In the genomic region with DNA sequence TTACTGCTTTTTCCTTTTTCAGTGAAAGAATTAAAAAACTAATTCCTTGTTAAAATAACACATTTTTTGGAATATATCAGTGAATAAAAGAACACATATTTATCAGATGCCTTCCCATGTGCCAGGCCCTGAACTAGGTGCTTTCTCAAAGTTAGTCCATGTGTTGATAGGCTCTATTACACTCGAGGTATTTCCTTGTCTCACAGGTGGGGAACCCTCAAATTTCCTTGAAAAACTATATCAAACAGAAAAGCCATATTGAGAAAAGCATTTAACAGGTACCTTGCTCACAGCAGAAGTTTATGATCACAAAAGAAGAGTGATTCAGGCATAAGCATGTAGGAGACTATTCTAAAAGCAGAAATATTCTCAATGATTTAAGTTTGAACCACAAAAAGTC, we compare ENCODE assay signal across 17 cellular contexts.
"Had no signal": no experiment of that assay in that cellular context is flagged by ENCODE, and none has a peak within 500 bp of the region (broad histone marks: within the 10 kb centered on the region; RNA-seq: fewer than 3 reads in every experiment).

No MANE protein-coding gene starts in this region.

- H3K36me3 ChIP-seq: WERI-Rb-1 had no signal

- H3K27ac ChIP-seq: thoracic aorta, WERI-Rb-1 had no signal

- H3K4me3 ChIP-seq: thoracic aorta had no signal

- H3K4me3 Mint-ChIP-seq: activated naive CD4-positive, alpha-beta T cell treated with anti-CD3 and anti-CD28 coated beads, Interleukin-2, amount 10 ng/mL, durations not matched to agents 7 days and 5 days; effector memory CD8-positive, alpha-beta T cell; memory B cell; nephron progenitor cell; stimulated activated naive CD8-positive, alpha-beta T cell treated with anti-CD3 and anti-CD28 coated beads, Interleukin-15, amount 100 ng/mL, for 72 hours had no signal

- H3K9me3 Mint-ChIP-seq: activated naive CD4-positive, alpha-beta T cell treated with anti-CD3 and anti-CD28 coated beads, Interleukin-2, amount 10 ng/mL, durations not matched to agents 7 days and 5 days; activated T-helper 2 cell treated with anti-CD3 and anti-CD28 coated beads, Interferon-gamma antibody, Interleukin-2, Interleukin-4, amounts not matched to agents 10 μg/mL and 5 μg/mL and 100 μg/mL, durations not matched to agents 14 hours and 24 hours and 36 hours; effector memory CD8-positive, alpha-beta T cell; memory B cell; nephron progenitor cell; stimulated activated naive CD8-positive, alpha-beta T cell treated with anti-CD3 and anti-CD28 coated beads, Interleukin-15, amount 100 ng/mL, for 72 hours had no signal

- H3K27ac Mint-ChIP-seq: activated naive CD4-positive, alpha-beta T cell treated with anti-CD3 and anti-CD28 coated beads, Interleukin-2, amount 10 ng/mL, durations not matched to agents 7 days and 5 days; activated T-helper 2 cell treated with anti-CD3 and anti-CD28 coated beads, Interferon-gamma antibody, Interleukin-2, Interleukin-4, amounts not matched to agents 10 μg/mL and 5 μg/mL and 100 μg/mL, durations not matched to agents 14 hours and 24 hours and 36 hours; effector memory CD8-positive, alpha-beta T cell; memory B cell; nephron progenitor cell had no signal

- H3K4me1 Mint-ChIP-seq: activated naive CD4-positive, alpha-beta T cell treated with anti-CD3 and anti-CD28 coated beads, Interleukin-2, amount 10 ng/mL, durations not matched to agents 7 days and 5 days; memory B cell; stimulated activated naive CD8-positive, alpha-beta T cell treated with anti-CD3 and anti-CD28 coated beads, Interleukin-15, amount 100 ng/mL, for 72 hours had no signal

- H3K27me3 Mint-ChIP-seq: activated naive CD4-positive, alpha-beta T cell treated with anti-CD3 and anti-CD28 coated beads, Interleukin-2, amount 10 ng/mL, durations not matched to agents 7 days and 5 days; effector memory CD8-positive, alpha-beta T cell; memory B cell; stimulated activated naive CD8-positive, alpha-beta T cell treated with anti-CD3 and anti-CD28 coated beads, Interleukin-15, amount 100 ng/mL, for 72 hours had no signal

- ATAC-seq: effector memory CD8-positive, alpha-beta T cell; stimulated activated naive CD8-positive, alpha-beta T cell treated with anti-CD3 and anti-CD28 coated beads, Interleukin-15, amount 100 ng/mL, for 72 hours had no signal

- H3K9me3 ChIP-seq: thoracic aorta had no signal

- DNase-seq: activated CD4-positive, alpha-beta T cell treated with anti-CD3 and anti-CD28 coated beads for 48 hours; activated CD8-positive, alpha-beta memory T cell treated with anti-CD3 and anti-CD28 coated beads for 24 hours; activated naive CD4-positive, alpha-beta T cell treated with anti-CD3 and anti-CD28 coated beads, Interleukin-2, amount 10 ng/mL, durations not matched to agents 7 days and 5 days; activated T-cell treated with anti-CD3 and anti-CD28 coated beads for 4 hours; central memory CD4-positive, alpha-beta T cell; effector memory CD8-positive, alpha-beta T cell; erythroblast; hypothalamus; left colon; nephron progenitor cell; stimulated activated CD4-positive, alpha-beta T cell treated with anti-CD3 and anti-CD28 coated beads, Interleukin-4, amount 100 ng/mL, for 4 hours; stimulated activated naive CD8-positive, alpha-beta T cell treated with anti-CD3 and anti-CD28 coated beads, Interleukin-15, amount 100 ng/mL, for 72 hours; T-helper 1 cell; WERI-Rb-1 had no signal
